Comparison of ENCODE assay signal across 1 cellular context in genomic region chr21:29335720-29336119, GRCh38.
TF ChIP-seq lines count a peak whose summit lies in the region.

No MANE protein-coding gene starts in this region.

TF ChIP-seq in GM12878, 131 proteins besides CTCF, POLR2A, EP300 and RAD21:
- TF ChIP-seq BACH1 (IDR thresholded peaks at IDR 0.05; ENCODE audit: borderline replicate concordance) (no peak), TAF1 (IDR thresholded peaks at IDR 0.05; ENCODE audit: borderline replicate concordance, low read depth, low read length) (no peak), TCF3 (IDR thresholded peaks at IDR 0.05; ENCODE audit: borderline replicate concordance, insufficient read depth, low read depth, low read length) (no peak), JUND (IDR thresholded peaks at IDR 0.05; ENCODE audit: low read depth, low read length) (no peak), POLR2AphosphoS5 (IDR thresholded peaks at IDR 0.05; ENCODE audit: low read length) (no peak), ESRRA (IDR thresholded peaks at IDR 0.05; ENCODE audit: low read length) (no peak), MYB (IDR thresholded peaks at IDR 0.05; ENCODE audit: borderline replicate concordance, low read depth, low read length) (no peak), SRF (IDR thresholded peaks at IDR 0.05; ENCODE audit: low read depth in 2 of 2, low read length in 2 of 2) (no peak), NR2C2 (IDR thresholded peaks at IDR 0.05; ENCODE audit: borderline replicate concordance, control insufficient read depth, insufficient read length, low read depth) (no peak), HDAC6 (IDR thresholded peaks at IDR 0.05; ENCODE audit: unreplicated experiment) (no peak), MAX (IDR thresholded peaks at IDR 0.05; ENCODE audit: low read depth, low read length) (no peak), MTA3 (IDR thresholded peaks at IDR 0.05; ENCODE audit: borderline replicate concordance, low read length) (no peak), ETV6 (conservative IDR thresholded peaks at IDR 0.05 in 1 of 2, IDR thresholded peaks at IDR 0.05 in 1 of 2; ENCODE audit: borderline replicate concordance in 1 of 2, low read depth in 1 of 2) (no peak), BCL11A (IDR thresholded peaks at IDR 0.05; ENCODE audit: low read depth, low read length) (no peak), FOXK2 (IDR thresholded peaks at IDR 0.05) (no peak), SPI1 (IDR thresholded peaks at IDR 0.05; ENCODE audit: borderline replicate concordance, insufficient read depth, low read depth, low read length) (no peak), SKIL (IDR thresholded peaks at IDR 0.05; ENCODE audit: low read depth, poor library complexity, severe bottlenecking) (no peak)
